1 cellular context compared by ENCODE assay signal in genomic region chr13:77697208-77698103, GRCh38.
TF ChIP-seq lines count a peak whose summit lies in the region.

TSS of gene SLAIN1 (plus strand) at chr13:77697687. CDS start at chr13:77697914, 227 bp downstream.

TF ChIP-seq in HEK293, 187 proteins besides CTCF, POLR2A, EP300 and RAD21 (continued from another document):
- TF ChIP-seq PBX3 (CRISPR knock-in tag; IDR thresholded peaks at IDR 0.05): peak; percentile 83
- TF ChIP-seq GLIS1 (tag by site-specific recombination; IDR thresholded peaks at IDR 0.05): peak; percentile 30; the same call in 1 of the 2 replicates
- peak; percentile 15; the same call in 1 of the 2 replicates for TF ChIP-seq ZSCAN30 (tag by site-specific recombination; IDR thresholded peaks at IDR 0.05)
- TF ChIP-seq ZNF600 (tag by site-specific recombination; IDR thresholded peaks at IDR 0.05): 0 out of 2 replicates have a peak, but pooled peaks have one; percentile 18
- peak; percentile 57 for TF ChIP-seq GLIS2 (tag by site-specific recombination; IDR thresholded peaks at IDR 0.05)
- no peak for TF ChIP-seq REST (tag by site-specific recombination; IDR thresholded peaks at IDR 0.05)
- peak; percentile 50; the same call in 1 of the 2 replicates for TF ChIP-seq SP3 (tag by site-specific recombination; IDR thresholded peaks at IDR 0.05)
- TF ChIP-seq ZNF660 (tag by site-specific recombination; IDR thresholded peaks at IDR 0.05): peak; percentile 17; the same call in 1 of the 2 replicates
- TF ChIP-seq PRDM10 (tag by site-specific recombination; IDR thresholded peaks at IDR 0.05): peak; percentile 67
- TF ChIP-seq ZNF311 (tag by site-specific recombination; IDR thresholded peaks at IDR 0.05; ENCODE audit: borderline replicate concordance): no peak
- TF ChIP-seq ZBTB8A (tag by site-specific recombination; IDR thresholded peaks at IDR 0.05): no peak
TF ChIP-seq in HEK293: peak in this region for 16.
